1 cellular context compared by ENCODE assay signal in the genomic region with DNA sequence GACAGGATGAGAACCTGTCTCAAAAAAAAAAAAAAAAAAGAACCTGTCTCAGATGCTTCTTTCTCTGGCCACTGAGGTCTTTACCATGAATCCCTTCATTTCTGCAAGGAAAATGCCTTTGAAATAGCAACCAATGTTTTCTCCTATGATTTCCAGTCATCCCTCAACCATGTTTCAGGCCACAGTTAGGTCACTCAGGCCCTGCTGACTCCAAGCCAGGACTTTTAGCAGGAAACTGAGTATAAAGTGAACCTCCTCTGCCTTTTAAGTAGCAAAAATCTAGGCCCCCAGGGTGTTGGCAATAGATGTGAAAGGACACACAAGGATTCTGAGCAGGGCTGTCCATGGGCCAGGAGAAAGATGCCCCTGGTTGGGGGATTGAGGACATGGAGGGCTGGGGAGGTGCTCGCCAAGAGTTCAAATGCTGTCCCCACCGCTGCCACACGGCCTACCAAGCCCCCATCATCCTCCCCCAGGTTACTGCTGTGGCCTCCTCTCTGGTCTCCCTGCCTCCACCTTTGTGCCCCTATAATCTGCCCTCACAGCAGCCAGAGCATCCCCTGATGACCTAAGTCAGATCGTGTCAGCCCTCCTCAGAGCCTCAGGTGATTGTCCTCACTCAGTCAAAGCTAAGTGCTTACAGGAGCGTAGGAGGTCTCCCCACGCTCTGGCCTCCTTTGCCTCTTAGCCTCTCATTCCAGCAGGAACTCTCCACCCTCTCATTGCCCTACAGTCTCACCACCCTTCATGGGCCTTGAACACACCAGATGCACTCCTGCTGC.
TF ChIP-seq lines count a peak whose summit lies in the region.

No MANE protein-coding gene starts in this region.

TF ChIP-seq in IMR-90, 13 proteins besides CTCF, POLR2A, EP300 and RAD21:
- TF ChIP-seq CHD1 (IDR thresholded peaks at IDR 0.05; ENCODE audit: low read depth, low read length) (no peak), SMC3 (IDR thresholded peaks at IDR 0.05; ENCODE audit: low read depth, low read length) (no peak), RFX5 (IDR thresholded peaks at IDR 0.05; ENCODE audit: low read depth, low read length) (no peak), CEBPB (IDR thresholded peaks at IDR 0.05; ENCODE audit: low read depth, low read length) (no peak), NFE2L2 (IDR thresholded peaks at IDR 0.05; ENCODE audit: low read depth, low read length) (no peak)
- TF ChIP-seq, protein P1, sequence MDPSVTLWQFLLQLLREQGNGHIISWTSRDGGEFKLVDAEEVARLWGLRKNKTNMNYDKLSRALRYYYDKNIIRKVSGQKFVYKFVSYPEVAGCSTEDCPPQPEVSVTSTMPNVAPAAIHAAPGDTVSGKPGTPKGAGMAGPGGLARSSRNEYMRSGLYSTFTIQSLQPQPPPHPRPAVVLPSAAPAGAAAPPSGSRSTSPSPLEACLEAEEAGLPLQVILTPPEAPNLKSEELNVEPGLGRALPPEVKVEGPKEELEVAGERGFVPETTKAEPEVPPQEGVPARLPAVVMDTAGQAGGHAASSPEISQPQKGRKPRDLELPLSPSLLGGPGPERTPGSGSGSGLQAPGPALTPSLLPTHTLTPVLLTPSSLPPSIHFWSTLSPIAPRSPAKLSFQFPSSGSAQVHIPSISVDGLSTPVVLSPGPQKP (IDR thresholded peaks at IDR 0.05; ENCODE audit: borderline replicate concordance, low read depth, low read length) = no peak
- TF ChIP-seq, protein P2, sequence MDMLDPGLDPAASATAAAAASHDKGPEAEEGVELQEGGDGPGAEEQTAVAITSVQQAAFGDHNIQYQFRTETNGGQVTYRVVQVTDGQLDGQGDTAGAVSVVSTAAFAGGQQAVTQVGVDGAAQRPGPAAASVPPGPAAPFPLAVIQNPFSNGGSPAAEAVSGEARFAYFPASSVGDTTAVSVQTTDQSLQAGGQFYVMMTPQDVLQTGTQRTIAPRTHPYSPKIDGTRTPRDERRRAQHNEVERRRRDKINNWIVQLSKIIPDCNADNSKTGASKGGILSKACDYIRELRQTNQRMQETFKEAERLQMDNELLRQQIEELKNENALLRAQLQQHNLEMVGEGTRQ (IDR thresholded peaks at IDR 0.05; ENCODE audit: low read depth, low read length) = no peak
